9 cellular contexts compared by ENCODE assay signal in genomic region chr6:155050311-155050710, GRCh38. TPM values are rescaled to one million over a fixed set of nuclear protein-coding genes. Genes with fewer than 3 reads are reported as not detected.
DNase-seq lines count a peak whose midpoint lies in the region; ATAC-seq and TF ChIP-seq lines count a peak whose summit lies in the region.
"Had no signal": no experiment of that assay in that cellular context is flagged by ENCODE, and none has a peak within 500 bp of the region (broad histone marks: within the 10 kb centered on the region; RNA-seq: fewer than 3 reads in every experiment).

No MANE protein-coding gene starts in this region.

- DNase-seq in activated CD4-positive, alpha-beta T cell treated with anti-CD3 and anti-CD28 coated beads for 48 hours = peak; percentile 59
- DNase-seq in osteoblast (ENCODE audit: insufficient read length, low spot score, missing footprints) (no peak), HPDE6-E6E7 (ENCODE audit: extremely low spot score) (no peak), OCI-M1 (lab: John Stamatoyannopoulos, UW) (no peak), left lung (no peak), pons (ENCODE audit: low spot score) (no peak)
- DNase-seq: H7 had no signal

- H3K9me3 ChIP-seq in osteoblast (ENCODE audit: low read depth, low read length) (no peaks in the 10 kb centered on the region), left lung (no peaks in the 10 kb centered on the region)

- peak overlapping the region; percentile 26 for H2AFZ ChIP-seq in osteoblast (ENCODE audit: low read length)

- H3K27ac ChIP-seq in osteoblast (ENCODE audit: low read depth, low read length) = no peak overlapping the region
- H3K27ac ChIP-seq in left lung = no peak overlapping the region

- H3K4me1 ChIP-seq in osteoblast (ENCODE audit: insufficient read depth, low read length) = peaks cover 20% of the 10 kb centered on the region
- no peaks in the 10 kb centered on the region for H3K4me1 ChIP-seq in left lung

- intact Hi-C loops in left lung (cut with DNase I) = no loop called here

- no peaks in the 10 kb centered on the region for H3K27me3 ChIP-seq in osteoblast (ENCODE audit: insufficient read depth, low read length)
- H3K27me3 ChIP-seq in left lung = no peaks in the 10 kb centered on the region

- H3K4me2 ChIP-seq in osteoblast (ENCODE audit: insufficient read depth, low read length) = no peak overlapping the region

- no peaks in the 10 kb centered on the region for H3K36me3 ChIP-seq in osteoblast (ENCODE audit: insufficient read depth, low read length)
- H3K36me3 ChIP-seq in left lung = no peaks in the 10 kb centered on the region

- H4K20me1 ChIP-seq in osteoblast (ENCODE audit: insufficient read depth, low read length) = no peaks in the 10 kb centered on the region

- peak; percentile 82 for ATAC-seq in GM18520 (IDR thresholded peaks at IDR 0.05; ENCODE audit: unreplicated experiment)
- ATAC-seq in HG02840 (IDR thresholded peaks at IDR 0.05; ENCODE audit: low FRiP score, unreplicated experiment) = peak; percentile 66
- ATAC-seq in left lung = no peak

- H3K4me3 ChIP-seq in osteoblast (ENCODE audit: insufficient read depth, low read length) = no peak overlapping the region
- H3K4me3 ChIP-seq in left lung = no peak overlapping the region

- H3K79me2 ChIP-seq in osteoblast (ENCODE audit: insufficient read depth, low read length) = no peaks in the 10 kb centered on the region

- TF ChIP-seq CTCF in osteoblast (IDR thresholded peaks at IDR 0.05; ENCODE audit: extremely low read depth, low read depth, low read length) = no peak
- TF ChIP-seq CTCF in left lung (IDR thresholded peaks at IDR 0.05) = no peak

RNA-seq across cellular contexts. Expression of gene TIAM2, which starts 55.2 kb away (rescaled TPM):
- 25.3 and 31.8 TPM in 2 replicates for total RNA-seq in osteoblast
- total RNA-seq in left lung = 1 to 10 TPM; 6.9 to 7.8 TPM
